14 cellular contexts compared by ENCODE assay signal in genomic region chr16:7140899-7141298, GRCh38.
DNase-seq lines count a peak whose midpoint lies in the region; ATAC-seq and TF ChIP-seq lines count a peak whose summit lies in the region.
"Had no signal": no experiment of that assay in that cellular context is flagged by ENCODE, and none has a peak within 500 bp of the region (broad histone marks: within the 10 kb centered on the region; RNA-seq: fewer than 3 reads in every experiment).

No MANE protein-coding gene starts in this region.

- peaks cover 5% of the 10 kb centered on the region for H3K4me1 ChIP-seq in hepatocyte (ENCODE audit: insufficient read depth)

- DNase-seq in H4 (ENCODE audit: low spot score) (peak; percentile 51), RKO (ENCODE audit: low spot score) (peak; percentile 49), hepatocyte (ENCODE audit: low spot score) (peak; percentile 61), putamen (ENCODE audit: low spot score) (peak; percentile 82), DMS 273 treated with DMSO at 0.1 percent for 48 hours (lab: John Stamatoyannopoulos, UW) (no peak), ACHN (no peak)
- DNase-seq: CD4-positive, alpha-beta T cell; DND-41; GOT3; Karpas-422; NCI-H1417 treated with DMSO at 0.1 percent for 48 hours; NCI-H2029 treated with DMSO at 0.1 percent for 48 hours; NCI-H510A treated with DMSO at 0.1 percent for 48 hours had no signal

- no peak for TF ChIP-seq CTCF in hepatocyte (IDR thresholded peaks at IDR 0.05; ENCODE audit: poor library complexity)

- H3K4me3 ChIP-seq in hepatocyte, result no peak overlapping the region

- peak overlapping the region; percentile 74 for H3K27ac ChIP-seq in hepatocyte

- no peak for ATAC-seq in HG03469 (IDR thresholded peaks at IDR 0.05; ENCODE audit: unreplicated experiment)

- in situ Hi-C loops in ACHN (cut with HindIII; ENCODE audit: low pct_ligation_motif_present, low pct_unique_long_range_greater_than_20kb, low sequenced_read_pairs), result no loop called here

- H3K36me3 ChIP-seq in hepatocyte (replicated peaks; ENCODE audit: insufficient read depth, low read depth), result no peaks in the 10 kb centered on the region

- no peak overlapping the region for H2AFZ ChIP-seq in hepatocyte

- no peaks in the 10 kb centered on the region for H3K27me3 ChIP-seq in hepatocyte

- H3K9me3 ChIP-seq in hepatocyte (ENCODE audit: low read depth), result no peaks in the 10 kb centered on the region

- 41% methylated on average over 5 of the region's 5 CpGs for WGBS in hepatocyte (ENCODE audit: low lambda C conversion rate, missing lambda C conversion rate)

- no peaks in the 10 kb centered on the region for H3K9me2 ChIP-seq in hepatocyte (replicated peaks; ENCODE audit: insufficient read depth)

- no peaks in the 10 kb centered on the region for H3K79me2 ChIP-seq in hepatocyte

- H4K20me1 ChIP-seq in hepatocyte (ENCODE audit: insufficient read depth, poor library complexity, severe bottlenecking), result no peaks in the 10 kb centered on the region

- no peak overlapping the region for H3K4me2 ChIP-seq in hepatocyte

Comparison
In these comparisons a context has a peak if more than half of its experiments do, and no peak if none do; other contexts are left out.
1. DNase-seq: peak in H4 (single experiment), RKO (single experiment), hepatocyte (single experiment) and putamen (single experiment); none in DMS 273 treated with DMSO at 0.1 percent for 48 hours (single experiment) and ACHN (single experiment).